In the genomic region with DNA sequence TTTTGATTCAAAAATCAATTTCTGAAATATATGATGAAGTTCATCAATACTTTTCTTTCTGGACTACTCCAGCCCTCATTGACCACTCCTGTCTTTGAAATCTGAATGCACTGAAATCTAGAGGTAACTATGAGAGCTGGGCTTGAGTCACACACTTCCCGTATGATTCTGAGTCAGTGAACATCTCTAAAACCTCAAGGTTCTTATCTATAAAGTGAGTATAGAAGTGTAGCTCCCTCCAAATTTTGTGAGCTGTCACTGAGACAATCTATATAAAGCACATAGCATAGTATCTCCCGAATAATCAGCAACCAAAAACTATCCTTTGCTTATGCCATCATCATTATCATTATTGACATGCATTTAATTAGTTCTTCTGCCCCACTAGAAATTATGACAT, we compare ENCODE assay signal across 1 cellular context.
TF ChIP-seq lines count a peak whose summit lies in the region.

No MANE protein-coding gene starts in this region.

TF ChIP-seq in K562, 482 proteins besides CTCF, POLR2A, EP300 and RAD21 (continued from another document and continues in another):
- TF ChIP-seq, protein P1, sequence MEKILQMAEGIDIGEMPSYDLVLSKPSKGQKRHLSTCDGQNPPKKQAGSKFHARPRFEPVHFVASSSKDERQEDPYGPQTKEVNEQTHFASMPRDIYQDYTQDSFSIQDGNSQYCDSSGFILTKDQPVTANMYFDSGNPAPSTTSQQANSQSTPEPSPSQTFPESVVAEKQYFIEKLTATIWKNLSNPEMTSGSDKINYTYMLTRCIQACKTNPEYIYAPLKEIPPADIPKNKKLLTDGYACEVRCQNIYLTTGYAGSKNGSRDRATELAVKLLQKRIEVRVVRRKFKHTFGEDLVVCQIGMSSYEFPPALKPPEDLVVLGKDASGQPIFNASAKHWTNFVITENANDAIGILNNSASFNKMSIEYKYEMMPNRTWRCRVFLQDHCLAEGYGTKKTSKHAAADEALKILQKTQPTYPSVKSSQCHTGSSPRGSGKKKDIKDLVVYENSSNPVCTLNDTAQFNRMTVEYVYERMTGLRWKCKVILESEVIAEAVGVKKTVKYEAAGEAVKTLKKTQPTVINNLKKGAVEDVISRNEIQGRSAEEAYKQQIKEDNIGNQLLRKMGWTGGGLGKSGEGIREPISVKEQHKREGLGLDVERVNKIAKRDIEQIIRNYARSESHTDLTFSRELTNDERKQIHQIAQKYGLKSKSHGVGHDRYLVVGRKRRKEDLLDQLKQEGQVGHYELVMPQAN (IDR thresholded peaks at IDR 0.05; ENCODE audit: borderline replicate concordance): no peak
- TF ChIP-seq HNRNPL (IDR thresholded peaks at IDR 0.05; ENCODE audit: low read depth, low read length): no peak
- TF ChIP-seq KLF16 (IDR thresholded peaks at IDR 0.05): no peak
- TF ChIP-seq ZNF764 (CRISPR knock-in tag; IDR thresholded peaks at IDR 0.05; ENCODE audit: low read depth): no peak
- TF ChIP-seq IFI16 (CRISPR knock-in tag; IDR thresholded peaks at IDR 0.05): no peak
- no peak for TF ChIP-seq MBD2 (IDR thresholded peaks at IDR 0.05; ENCODE audit: borderline replicate concordance, low read depth)
- TF ChIP-seq ZNF695 (CRISPR knock-in tag; IDR thresholded peaks at IDR 0.05): no peak
- TF ChIP-seq ZNF79 (CRISPR knock-in tag; IDR thresholded peaks at IDR 0.05; ENCODE audit: low read depth): no peak
- TF ChIP-seq, protein P2, sequence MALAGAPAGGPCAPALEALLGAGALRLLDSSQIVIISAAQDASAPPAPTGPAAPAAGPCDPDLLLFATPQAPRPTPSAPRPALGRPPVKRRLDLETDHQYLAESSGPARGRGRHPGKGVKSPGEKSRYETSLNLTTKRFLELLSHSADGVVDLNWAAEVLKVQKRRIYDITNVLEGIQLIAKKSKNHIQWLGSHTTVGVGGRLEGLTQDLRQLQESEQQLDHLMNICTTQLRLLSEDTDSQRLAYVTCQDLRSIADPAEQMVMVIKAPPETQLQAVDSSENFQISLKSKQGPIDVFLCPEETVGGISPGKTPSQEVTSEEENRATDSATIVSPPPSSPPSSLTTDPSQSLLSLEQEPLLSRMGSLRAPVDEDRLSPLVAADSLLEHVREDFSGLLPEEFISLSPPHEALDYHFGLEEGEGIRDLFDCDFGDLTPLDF (CRISPR knock-in tag; IDR thresholded peaks at IDR 0.05): no peak
- TF ChIP-seq, protein P3, sequence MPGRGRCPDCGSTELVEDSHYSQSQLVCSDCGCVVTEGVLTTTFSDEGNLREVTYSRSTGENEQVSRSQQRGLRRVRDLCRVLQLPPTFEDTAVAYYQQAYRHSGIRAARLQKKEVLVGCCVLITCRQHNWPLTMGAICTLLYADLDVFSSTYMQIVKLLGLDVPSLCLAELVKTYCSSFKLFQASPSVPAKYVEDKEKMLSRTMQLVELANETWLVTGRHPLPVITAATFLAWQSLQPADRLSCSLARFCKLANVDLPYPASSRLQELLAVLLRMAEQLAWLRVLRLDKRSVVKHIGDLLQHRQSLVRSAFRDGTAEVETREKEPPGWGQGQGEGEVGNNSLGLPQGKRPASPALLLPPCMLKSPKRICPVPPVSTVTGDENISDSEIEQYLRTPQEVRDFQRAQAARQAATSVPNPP (IDR thresholded peaks at IDR 0.05; ENCODE audit: borderline replicate concordance, insufficient read depth, insufficient read length): no peak
- TF ChIP-seq STAT5A (IDR thresholded peaks at IDR 0.05; ENCODE audit: borderline replicate concordance, low read length): no peak
- no peak for TF ChIP-seq ZNF184 (CRISPR knock-in tag; IDR thresholded peaks at IDR 0.05)
- no peak for TF ChIP-seq PCBP1 (IDR thresholded peaks at IDR 0.05; ENCODE audit: low read depth, low read length, poor library complexity, severe bottlenecking)
- no peak for TF ChIP-seq GABPA (tag; conservative IDR thresholded peaks at IDR 0.05; ENCODE audit: low read depth)
- TF ChIP-seq, protein P4, sequence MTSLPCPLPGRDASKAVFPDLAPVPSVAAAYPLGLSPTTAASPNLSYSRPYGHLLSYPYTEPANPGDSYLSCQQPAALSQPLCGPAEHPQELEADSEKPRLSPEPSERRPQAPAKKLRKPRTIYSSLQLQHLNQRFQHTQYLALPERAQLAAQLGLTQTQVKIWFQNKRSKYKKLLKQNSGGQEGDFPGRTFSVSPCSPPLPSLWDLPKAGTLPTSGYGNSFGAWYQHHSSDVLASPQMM (CRISPR knock-in tag; IDR thresholded peaks at IDR 0.05): no peak
- no peak for TF ChIP-seq ZNF165 (CRISPR knock-in tag; IDR thresholded peaks at IDR 0.05; ENCODE audit: borderline replicate concordance)
- no peak for TF ChIP-seq SMARCC2 (IDR thresholded peaks at IDR 0.05; ENCODE audit: low read depth)
- no peak for TF ChIP-seq KHSRP (IDR thresholded peaks at IDR 0.05)
- peak; percentile 31 for TF ChIP-seq TAL1 (IDR thresholded peaks at IDR 0.05)
- TF ChIP-seq SIRT6 (IDR thresholded peaks at IDR 0.05; ENCODE audit: low read depth, low read length): no peak
- no peak for TF ChIP-seq SNRNP70 (optimal IDR thresholded peaks at IDR 0.05; ENCODE audit: low read depth, low read length)
- no peak for TF ChIP-seq GATAD2B (IDR thresholded peaks at IDR 0.05; ENCODE audit: borderline replicate concordance)
- TF ChIP-seq, protein P5, sequence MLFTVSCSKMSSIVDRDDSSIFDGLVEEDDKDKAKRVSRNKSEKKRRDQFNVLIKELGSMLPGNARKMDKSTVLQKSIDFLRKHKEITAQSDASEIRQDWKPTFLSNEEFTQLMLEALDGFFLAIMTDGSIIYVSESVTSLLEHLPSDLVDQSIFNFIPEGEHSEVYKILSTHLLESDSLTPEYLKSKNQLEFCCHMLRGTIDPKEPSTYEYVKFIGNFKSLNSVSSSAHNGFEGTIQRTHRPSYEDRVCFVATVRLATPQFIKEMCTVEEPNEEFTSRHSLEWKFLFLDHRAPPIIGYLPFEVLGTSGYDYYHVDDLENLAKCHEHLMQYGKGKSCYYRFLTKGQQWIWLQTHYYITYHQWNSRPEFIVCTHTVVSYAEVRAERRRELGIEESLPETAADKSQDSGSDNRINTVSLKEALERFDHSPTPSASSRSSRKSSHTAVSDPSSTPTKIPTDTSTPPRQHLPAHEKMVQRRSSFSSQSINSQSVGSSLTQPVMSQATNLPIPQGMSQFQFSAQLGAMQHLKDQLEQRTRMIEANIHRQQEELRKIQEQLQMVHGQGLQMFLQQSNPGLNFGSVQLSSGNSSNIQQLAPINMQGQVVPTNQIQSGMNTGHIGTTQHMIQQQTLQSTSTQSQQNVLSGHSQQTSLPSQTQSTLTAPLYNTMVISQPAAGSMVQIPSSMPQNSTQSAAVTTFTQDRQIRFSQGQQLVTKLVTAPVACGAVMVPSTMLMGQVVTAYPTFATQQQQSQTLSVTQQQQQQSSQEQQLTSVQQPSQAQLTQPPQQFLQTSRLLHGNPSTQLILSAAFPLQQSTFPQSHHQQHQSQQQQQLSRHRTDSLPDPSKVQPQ (CRISPR knock-in tag; IDR thresholded peaks at IDR 0.05; ENCODE audit: borderline replicate concordance): no peak
- no peak for TF ChIP-seq XRCC5 (IDR thresholded peaks at IDR 0.05; ENCODE audit: low read depth, low read length)
- TF ChIP-seq, protein P6, sequence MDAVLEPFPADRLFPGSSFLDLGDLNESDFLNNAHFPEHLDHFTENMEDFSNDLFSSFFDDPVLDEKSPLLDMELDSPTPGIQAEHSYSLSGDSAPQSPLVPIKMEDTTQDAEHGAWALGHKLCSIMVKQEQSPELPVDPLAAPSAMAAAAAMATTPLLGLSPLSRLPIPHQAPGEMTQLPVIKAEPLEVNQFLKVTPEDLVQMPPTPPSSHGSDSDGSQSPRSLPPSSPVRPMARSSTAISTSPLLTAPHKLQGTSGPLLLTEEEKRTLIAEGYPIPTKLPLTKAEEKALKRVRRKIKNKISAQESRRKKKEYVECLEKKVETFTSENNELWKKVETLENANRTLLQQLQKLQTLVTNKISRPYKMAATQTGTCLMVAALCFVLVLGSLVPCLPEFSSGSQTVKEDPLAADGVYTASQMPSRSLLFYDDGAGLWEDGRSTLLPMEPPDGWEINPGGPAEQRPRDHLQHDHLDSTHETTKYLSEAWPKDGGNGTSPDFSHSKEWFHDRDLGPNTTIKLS (IDR thresholded peaks at IDR 0.05; ENCODE audit: borderline replicate concordance, low read depth): no peak
- peak; percentile 62 for TF ChIP-seq CBFA2T3 (IDR thresholded peaks at IDR 0.05)
- no peak for TF ChIP-seq L3MBTL2 (IDR thresholded peaks at IDR 0.05)
- no peak for TF ChIP-seq PPARD (CRISPR knock-in tag; IDR thresholded peaks at IDR 0.05)
- TF ChIP-seq SIN3B (IDR thresholded peaks at IDR 0.05; ENCODE audit: low read depth): no peak
- no peak for TF ChIP-seq PML (IDR thresholded peaks at IDR 0.05; ENCODE audit: low read length)
- TF ChIP-seq ZNF512 (tag; IDR thresholded peaks at IDR 0.05): no peak
- no peak for TF ChIP-seq HSF4 (CRISPR knock-in tag; IDR thresholded peaks at IDR 0.05; ENCODE audit: borderline replicate concordance)
- TF ChIP-seq, protein P7, sequence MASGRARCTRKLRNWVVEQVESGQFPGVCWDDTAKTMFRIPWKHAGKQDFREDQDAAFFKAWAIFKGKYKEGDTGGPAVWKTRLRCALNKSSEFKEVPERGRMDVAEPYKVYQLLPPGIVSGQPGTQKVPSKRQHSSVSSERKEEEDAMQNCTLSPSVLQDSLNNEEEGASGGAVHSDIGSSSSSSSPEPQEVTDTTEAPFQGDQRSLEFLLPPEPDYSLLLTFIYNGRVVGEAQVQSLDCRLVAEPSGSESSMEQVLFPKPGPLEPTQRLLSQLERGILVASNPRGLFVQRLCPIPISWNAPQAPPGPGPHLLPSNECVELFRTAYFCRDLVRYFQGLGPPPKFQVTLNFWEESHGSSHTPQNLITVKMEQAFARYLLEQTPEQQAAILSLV (tag; IDR thresholded peaks at IDR 0.05): no peak
- 0 out of 2 replicates have a peak, but pooled peaks have one; percentile 26 for TF ChIP-seq SPI1 (IDR thresholded peaks at IDR 0.05; ENCODE audit: borderline replicate concordance, low read depth, low read length)
- peak; percentile 37; the same call in 1 of the 2 replicates for TF ChIP-seq TCF3 (CRISPR knock-in tag; IDR thresholded peaks at IDR 0.05)
- no peak for TF ChIP-seq HDAC6 (IDR thresholded peaks at IDR 0.05; ENCODE audit: low read depth, low read length)
- TF ChIP-seq, protein P8, sequence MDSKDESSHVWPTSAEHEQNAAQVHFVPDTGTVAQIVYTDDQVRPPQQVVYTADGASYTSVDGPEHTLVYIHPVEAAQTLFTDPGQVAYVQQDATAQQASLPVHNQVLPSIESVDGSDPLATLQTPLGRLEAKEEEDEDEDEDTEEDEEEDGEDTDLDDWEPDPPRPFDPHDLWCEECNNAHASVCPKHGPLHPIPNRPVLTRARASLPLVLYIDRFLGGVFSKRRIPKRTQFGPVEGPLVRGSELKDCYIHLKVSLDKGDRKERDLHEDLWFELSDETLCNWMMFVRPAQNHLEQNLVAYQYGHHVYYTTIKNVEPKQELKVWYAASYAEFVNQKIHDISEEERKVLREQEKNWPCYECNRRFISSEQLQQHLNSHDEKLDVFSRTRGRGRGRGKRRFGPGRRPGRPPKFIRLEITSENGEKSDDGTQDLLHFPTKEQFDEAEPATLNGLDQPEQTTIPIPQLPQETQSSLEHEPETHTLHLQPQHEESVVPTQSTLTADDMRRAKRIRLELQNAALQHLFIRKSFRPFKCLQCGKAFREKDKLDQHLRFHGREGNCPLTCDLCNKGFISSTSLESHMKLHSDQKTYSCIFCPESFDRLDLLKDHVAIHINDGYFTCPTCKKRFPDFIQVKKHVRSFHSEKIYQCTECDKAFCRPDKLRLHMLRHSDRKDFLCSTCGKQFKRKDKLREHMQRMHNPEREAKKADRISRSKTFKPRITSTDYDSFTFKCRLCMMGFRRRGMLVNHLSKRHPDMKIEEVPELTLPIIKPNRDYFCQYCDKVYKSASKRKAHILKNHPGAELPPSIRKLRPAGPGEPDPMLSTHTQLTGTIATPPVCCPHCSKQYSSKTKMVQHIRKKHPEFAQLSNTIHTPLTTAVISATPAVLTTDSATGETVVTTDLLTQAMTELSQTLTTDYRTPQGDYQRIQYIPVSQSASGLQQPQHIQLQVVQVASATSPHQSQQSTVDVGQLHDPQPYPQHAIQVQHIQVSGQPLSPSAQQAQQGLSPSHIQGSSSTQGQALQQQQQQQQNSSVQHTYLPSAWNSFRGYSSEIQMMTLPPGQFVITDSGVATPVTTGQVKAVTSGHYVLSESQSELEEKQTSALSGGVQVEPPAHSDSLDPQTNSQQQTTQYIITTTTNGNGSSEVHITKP (IDR thresholded peaks at IDR 0.05; ENCODE audit: partially characterized antibody): no peak
- TF ChIP-seq SIX5 (IDR thresholded peaks at IDR 0.05; ENCODE audit: borderline replicate concordance in 1 of 2, insufficient read depth in 1 of 2, low read depth in 1 of 2, low read length in 2 of 2): no peak
- no peak for TF ChIP-seq ZNF780A (CRISPR knock-in tag; IDR thresholded peaks at IDR 0.05)
- TF ChIP-seq TBP (optimal IDR thresholded peaks at IDR 0.05; ENCODE audit: low read depth, low read length): no peak
